In the genomic region with DNA sequence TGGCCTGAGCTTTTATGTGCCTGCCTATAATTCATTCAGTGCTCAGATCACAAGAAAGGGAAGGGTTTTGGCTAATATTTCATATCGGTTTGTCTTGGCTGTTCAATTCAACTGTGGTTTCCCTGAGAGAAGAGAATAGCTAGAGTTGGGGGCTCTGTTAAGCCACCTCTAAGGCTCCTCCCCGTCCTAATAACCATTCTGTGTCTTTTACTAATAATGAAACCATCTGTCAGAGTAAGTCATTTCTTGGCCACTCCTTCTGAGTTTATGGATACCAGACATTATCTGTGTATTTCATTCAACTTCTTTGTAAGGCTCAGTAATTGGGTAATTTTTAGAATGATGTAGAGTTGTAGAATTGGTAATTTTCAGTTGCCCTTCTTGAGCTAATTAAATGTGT, we compare ENCODE assay signal across 13 cellular contexts. TPM values are rescaled to one million over a fixed set of nuclear protein-coding genes. Genes with fewer than 3 reads are reported as not detected.
A peak's percentile ranks its signal among the peaks of the same experiment; 100 is the strongest.
DNase-seq lines count a peak whose midpoint lies in the region; ATAC-seq and TF ChIP-seq lines count a peak whose summit lies in the region.
"Had no signal": no experiment of that assay in that cellular context is flagged by ENCODE, and none has a peak within 500 bp of the region (broad histone marks: within the 10 kb centered on the region; RNA-seq: fewer than 3 reads in every experiment).

No MANE protein-coding gene starts in this region.

- peaks cover 15% of the 10 kb centered on the region for H3K36me3 ChIP-seq in CD4-positive, CD25-positive, alpha-beta regulatory T cell (ENCODE audit: control insufficient read depth, insufficient read depth, low read length)
- no peaks in the 10 kb centered on the region for H3K36me3 ChIP-seq in breast epithelium

- peak in 1 of 3 donors; percentile 44 for DNase-seq in CD4-positive, CD25-positive, alpha-beta regulatory T cell
- DNase-seq in superior temporal gyrus (ENCODE audit: extremely low spot score) (no peak), GM03348 (ENCODE audit: low spot score) (no peak), breast epithelium (ENCODE audit: low spot score in 2 of 2) (no peak)
- DNase-seq in activated CD4-positive, alpha-beta T cell treated with anti-CD3 and anti-CD28 coated beads, Interleukin-2, amount 50 U/mL, for 48 hours = no peak
- DNase-seq: effector CD4-positive, alpha-beta T cell; KG1; NCI-H748 treated with DMSO at 0.1 percent for 48 hours; T1000 had no signal

- no peak for TF ChIP-seq CTCF in breast epithelium (IDR thresholded peaks at IDR 0.05)

- TF ChIP-seq POLR2A in breast epithelium (IDR thresholded peaks at IDR 0.05) = no peak

- H3K4me1 ChIP-seq in CD4-positive, CD25-positive, alpha-beta regulatory T cell (ENCODE audit: control insufficient read depth, insufficient read depth, low read length, poor library complexity, severe bottlenecking) = peaks cover 55% of the 10 kb centered on the region
- H3K4me1 ChIP-seq in breast epithelium = no peaks in the 10 kb centered on the region

- peak overlapping the region; percentile 15 for H3K4me3 ChIP-seq in CD4-positive, CD25-positive, alpha-beta regulatory T cell (ENCODE audit: low read depth, low read length)
- H3K4me3 ChIP-seq in breast epithelium = no peak overlapping the region

- H3K27me3 ChIP-seq in CD4-positive, CD25-positive, alpha-beta regulatory T cell (ENCODE audit: control insufficient read depth, insufficient read depth, low read length) = no peaks in the 10 kb centered on the region
- H3K27me3 ChIP-seq in breast epithelium = no peaks in the 10 kb centered on the region

- no peaks in the 10 kb centered on the region for H3K27me3 Mint-ChIP-seq in CD4-positive, CD25-positive, alpha-beta regulatory T cell
- H3K27me3 Mint-ChIP-seq: activated naive CD4-positive, alpha-beta T cell treated with anti-CD3 and anti-CD28 coated beads, Interleukin-2, amount 50 U/mL, for 24 hours had no signal

- intact Hi-C loops in breast epithelium (cut with DNase I; ENCODE audit: low total_unique reads) = no loop called here

- no peak for ATAC-seq in CD4-positive, CD25-positive, alpha-beta regulatory T cell (ENCODE audit: low read depth in 2 of 2)
- ATAC-seq in GM19025 (IDR thresholded peaks at IDR 0.05; ENCODE audit: low read depth, unreplicated experiment) = peak; percentile 43
- ATAC-seq in HG02678 (IDR thresholded peaks at IDR 0.05; ENCODE audit: unreplicated experiment) = peak; percentile 59
- peak; percentile 58 for ATAC-seq in HG03521 (IDR thresholded peaks at IDR 0.05; ENCODE audit: unreplicated experiment)

- H3K4me3 Mint-ChIP-seq in CD4-positive, CD25-positive, alpha-beta regulatory T cell = peak overlapping the region in 3 of 4 donors; percentile 7 to 77 (median 48)
- H3K4me3 Mint-ChIP-seq: activated naive CD4-positive, alpha-beta T cell treated with anti-CD3 and anti-CD28 coated beads, Interleukin-2, amount 50 U/mL, for 24 hours had no signal

- H3K27ac Mint-ChIP-seq in CD4-positive, CD25-positive, alpha-beta regulatory T cell = peak overlapping the region in 2 of 3 donors; percentile 5 to 58

- H3K27ac ChIP-seq in CD4-positive, CD25-positive, alpha-beta regulatory T cell (ENCODE audit: insufficient read depth, low read length, poor library complexity, severe bottlenecking) = peak overlapping the region; percentile 34
- no peak overlapping the region for H3K27ac ChIP-seq in breast epithelium

- no peaks in the 10 kb centered on the region for H3K9me3 Mint-ChIP-seq in CD4-positive, CD25-positive, alpha-beta regulatory T cell
- H3K9me3 Mint-ChIP-seq: activated naive CD4-positive, alpha-beta T cell treated with anti-CD3 and anti-CD28 coated beads, Interleukin-2, amount 50 U/mL, for 24 hours had no signal

- peaks cover 34 to 75% (median 48%) of the 10 kb centered on the region in 4 donors for H3K4me1 Mint-ChIP-seq in CD4-positive, CD25-positive, alpha-beta regulatory T cell

- peaks cover 20% of the 10 kb centered on the region for H3K36me3 Mint-ChIP-seq in CD4-positive, CD25-positive, alpha-beta regulatory T cell

- no peaks in the 10 kb centered on the region for H3K9me3 ChIP-seq in CD4-positive, CD25-positive, alpha-beta regulatory T cell (ENCODE audit: control insufficient read depth in 2 of 2, low read length in 2 of 2)
- H3K9me3 ChIP-seq in breast epithelium = no peaks in the 10 kb centered on the region

RNA-seq across cellular contexts. Expression of a gene that starts 5.2 kb away (rescaled TPM):
- total RNA-seq in CD4-positive, CD25-positive, alpha-beta regulatory T cell = 30.1 TPM
- 10 to 100 TPM; 18.2 to 28.6 (median 23.1) TPM for polyA plus RNA-seq in CD4-positive, CD25-positive, alpha-beta regulatory T cell
- total RNA-seq in breast epithelium = 10 to 100 TPM; 20.0 to 46.4 (median 22.8) TPM

Comparison
In these comparisons a context has a peak if more than half of its experiments do, and no peak if none do; other contexts are left out.
1. ATAC-seq: peak in GM19025 (single experiment), HG02678 (single experiment) and HG03521 (single experiment); none in CD4-positive, CD25-positive, alpha-beta regulatory T cell (0 of 2).